In the genomic region with DNA sequence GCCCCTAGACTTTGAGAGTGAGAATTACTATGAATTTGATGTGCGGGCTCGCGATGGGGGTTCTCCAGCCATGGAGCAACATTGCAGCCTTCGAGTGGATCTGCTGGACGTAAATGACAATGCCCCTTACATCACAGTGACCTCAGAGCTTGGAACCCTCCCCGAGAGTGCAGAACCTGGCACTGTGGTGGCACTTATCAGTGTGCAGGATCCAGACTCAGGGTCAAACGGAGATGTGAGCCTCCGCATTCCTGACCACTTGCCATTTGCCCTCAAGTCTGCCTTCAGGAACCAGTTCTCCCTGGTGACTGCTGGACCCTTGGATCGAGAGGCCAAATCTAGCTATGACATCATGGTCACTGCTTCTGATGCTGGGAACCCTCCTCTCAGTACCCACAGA, we compare ENCODE assay signal across 18 cellular contexts. TPM values are rescaled to one million over a fixed set of nuclear protein-coding genes. Genes with fewer than 3 reads are reported as not detected.
DNase-seq lines count a peak whose midpoint lies in the region; TF ChIP-seq lines count a peak whose summit lies in the region.
"Had no signal": no experiment of that assay in that cellular context is flagged by ENCODE, and none has a peak within 500 bp of the region (broad histone marks: within the 10 kb centered on the region; RNA-seq: fewer than 3 reads in every experiment).

No MANE protein-coding gene starts in this region.

- no peak overlapping the region for H3K18ac ChIP-seq in H9 (ENCODE audit: insufficient read length, low read depth, low read length)

- peaks cover 39 to 43% of the 10 kb centered on the region in 2 experiments for H3K4me1 Mint-ChIP-seq in H9
- H3K4me1 Mint-ChIP-seq in brain = peaks cover 68% of the 10 kb centered on the region
- H3K4me1 Mint-ChIP-seq in osteocyte (ENCODE audit: unreplicated experiment) = peaks cover 27% of the 10 kb centered on the region

- no peak overlapping the region for H3K9ac ChIP-seq in H9 (ENCODE audit: extremely low read depth, insufficient read length, low read length)

- no peaks in the 10 kb centered on the region for H3K79me1 ChIP-seq in H9 (ENCODE audit: insufficient read depth, low read depth, low read length, poor library complexity, severe bottlenecking)

- H2AK5ac ChIP-seq in H9 (ENCODE audit: insufficient read length, low read length) = no peak overlapping the region

- H3K4me3 Mint-ChIP-seq in H9 (peak overlapping the region; percentile 76 to 88; a peak in 4 of 5 replicates), brain (peak overlapping the region in 4 of 5 experiments; percentile 36 to 85 (median 60)), osteocyte (ENCODE audit: unreplicated experiment) (no peak overlapping the region)

- H3K23ac ChIP-seq in H9 (ENCODE audit: insufficient read length, low read depth, low read length) = no peak overlapping the region

- H3T11ph ChIP-seq in H9 (ENCODE audit: low read length) = no peak overlapping the region

- no CpG with 5 or more reads among the region's 9 CpGs for WGBS in H9 (ENCODE audit: extremely low coverage, insufficient read length, low lambda C conversion rate)

- H3K27me3 ChIP-seq in H9 (ENCODE audit: insufficient read depth, low read length) = peaks cover 8% of the 10 kb centered on the region; the same call in 1 of the 2 replicates
- H3K27me3 ChIP-seq: BE2C had no signal

- no peak overlapping the region for H4K8ac ChIP-seq in H9 (replicated peaks; ENCODE audit: insufficient read length, low read depth, low read length)

- no peak overlapping the region for H2BK20ac ChIP-seq in H9 (ENCODE audit: low read depth, low read length, poor library complexity, severe bottlenecking)

- no peak for DNase-seq in H9
- peak; percentile 2 for DNase-seq in medulla oblongata (ENCODE audit: extremely low spot score)
- peak; percentile 56 for DNase-seq in osteocyte (ENCODE audit: extremely low spot score, unreplicated experiment)
- no peak for DNase-seq in activated CD4-positive, alpha-beta T cell treated with anti-CD3 and anti-CD28 coated beads for 48 hours
- DNase-seq in islet precursor cell = no peak
- DNase-seq in NCI-H187 treated with DMSO at 0.1 percent for 48 hours (lab: John Stamatoyannopoulos, UW) = no peak
- DNase-seq: BE2C; CD8-positive, alpha-beta memory T cell; HCEC 1CT; KBM-7; NCI-H1105; NCI-H1930; NCI-H2171; NCI-H446 treated with DMSO at 0.1 percent for 48 hours; NCI-H748 treated with DMSO at 0.1 percent for 48 hours; PC-9 had no signal

- no peak overlapping the region for H4K91ac ChIP-seq in H9 (ENCODE audit: insufficient read length, low read depth, low read length)

- H2BK120ac ChIP-seq in H9 (ENCODE audit: low read depth, low read length, poor library complexity, severe bottlenecking) = no peak overlapping the region

- H3K4me1 ChIP-seq in H9 (ENCODE audit: insufficient read depth, low read length) = peaks cover 5% of the 10 kb centered on the region; the same call in 1 of the 2 replicates
- H3K4me1 ChIP-seq: BE2C had no signal

- H3K56ac ChIP-seq in H9 (ENCODE audit: insufficient read length, low read depth, low read length) = no peak overlapping the region

- H3K4me2 ChIP-seq in H9 (ENCODE audit: insufficient read depth, insufficient read length, low read length) = no peak overlapping the region
- H3K4me2 ChIP-seq: PC-9 had no signal

- H3K9me3 ChIP-seq in H9 (ENCODE audit: control insufficient read depth, low read depth, low read length) = no peaks in the 10 kb centered on the region
- H3K9me3 ChIP-seq: BE2C had no signal

- H2BK5ac ChIP-seq in H9 (ENCODE audit: insufficient read length, low read length) = no peak overlapping the region

- H3K27ac Mint-ChIP-seq in H9 = no peak overlapping the region
- peak overlapping the region in 1 of 5 experiments; percentile 97 for H3K27ac Mint-ChIP-seq in brain
- H3K27ac Mint-ChIP-seq in osteocyte (ENCODE audit: unreplicated experiment) = no peak overlapping the region
- H3K27ac Mint-ChIP-seq: CD8-positive, alpha-beta memory T cell had no signal

- H3K79me2 ChIP-seq in H9 (ENCODE audit: insufficient read depth, low read length) = no peaks in the 10 kb centered on the region; the same call in 1 of the 2 replicates

- no peak for TF ChIP-seq CTCF in H9 (conservative IDR thresholded peaks at IDR 0.05)
- no peak for TF ChIP-seq CTCF in brain (conservative IDR thresholded peaks at IDR 0.05)
- no peak for TF ChIP-seq CTCF in osteocyte (IDR thresholded peaks at IDR 0.05)

- no peaks in the 10 kb centered on the region for H3K9me3 Mint-ChIP-seq in H9
- H3K9me3 Mint-ChIP-seq in brain = peaks cover 62 to 97% (median 91%) of the 10 kb centered on the region in 5 experiments
- no peaks in the 10 kb centered on the region for H3K9me3 Mint-ChIP-seq in osteocyte (ENCODE audit: unreplicated experiment)

- no peak overlapping the region for H3K4ac ChIP-seq in H9 (ENCODE audit: low read depth, low read length)

- no peak overlapping the region for H3K27ac ChIP-seq in H9 (ENCODE audit: insufficient read length, low read depth, low read length)
- H3K27ac ChIP-seq: PC-9 had no signal

- H3K23me2 ChIP-seq in H9 (ENCODE audit: insufficient read length, low read depth, low read length, poor library complexity, severe bottlenecking) = peaks cover 8% of the 10 kb centered on the region

- H3K27me3 Mint-ChIP-seq in H9 (ENCODE audit: low read depth) (peaks cover 23% of the 10 kb centered on the region), brain (peaks cover 5% of the 10 kb centered on the region), osteocyte (ENCODE audit: unreplicated experiment) (no peaks in the 10 kb centered on the region)

- H4K5ac ChIP-seq in H9 (ENCODE audit: insufficient read length, low read depth, low read length) = no peak overlapping the region

- no peak overlapping the region for H3K14ac ChIP-seq in H9 (ENCODE audit: insufficient read depth, low read length)

- H3K36me3 Mint-ChIP-seq in H9 (ENCODE audit: insufficient read depth in 1 of 3, low read depth in 3 of 3) = peaks cover 13 to 19% (median 16%) of the 10 kb centered on the region in 3 experiments; a peak in 6 of 7 replicates
- H3K36me3 Mint-ChIP-seq in brain = peaks cover 99% of the 10 kb centered on the region
- H3K36me3 Mint-ChIP-seq in osteocyte (ENCODE audit: unreplicated experiment) = peaks cover 23% of the 10 kb centered on the region
- H3K36me3 Mint-ChIP-seq: CD8-positive, alpha-beta memory T cell had no signal

- no peak overlapping the region for H2BK12ac ChIP-seq in H9 (ENCODE audit: insufficient read length, low read depth, low read length)

- no peak overlapping the region for H2AFZ ChIP-seq in H9 (ENCODE audit: low read length)
- H2AFZ ChIP-seq: PC-9 had no signal

- no peak overlapping the region for H2BK15ac ChIP-seq in H9 (ENCODE audit: low read depth, low read length)

- no peaks in the 10 kb centered on the region for H4K20me1 ChIP-seq in H9 (ENCODE audit: control insufficient read depth, insufficient read depth, insufficient read length)

RNA-seq across cellular contexts. Expression of a gene that starts 1.3 kb away (rescaled TPM):
- total RNA-seq in H9 (2021) (4.0 and 4.3 TPM in 2 replicates), osteocyte (2.8 and 3.7 TPM in 2 replicates)
- polyA plus RNA-seq in brain (ENCODE audit: insufficient read depth, low read depth, low replicate concordance) = 31.8 TPM
- total RNA-seq: CD8-positive, alpha-beta memory T cell; PC-9; SK-MEL-5 had no signal
- polyA plus RNA-seq: CD8-positive, alpha-beta memory T cell had no signal

RNA-seq across cellular contexts. Expression of a gene that starts 2.8 kb away (rescaled TPM):
- 0.57 and 0.66 TPM in 2 replicates for total RNA-seq in H9 (2021)
- 4.3 TPM for polyA plus RNA-seq in brain (ENCODE audit: insufficient read depth, low read depth, low replicate concordance)
- 1.4 and 1.9 TPM in 2 replicates for total RNA-seq in osteocyte
- total RNA-seq: CD8-positive, alpha-beta memory T cell; PC-9 had no signal
- polyA plus RNA-seq: CD8-positive, alpha-beta memory T cell had no signal

RNA-seq across cellular contexts. Expression of a gene that starts 10.3 kb away (rescaled TPM):
- total RNA-seq in H9 (2021) = 19.8 and 22.6 TPM in 2 replicates
- polyA plus RNA-seq in brain (ENCODE audit: insufficient read depth, low read depth, low replicate concordance) = 246 TPM
- total RNA-seq in osteocyte = 92.4 and 99.9 TPM in 2 replicates
- polyA plus RNA-seq: CD8-positive, alpha-beta memory T cell had no signal

RNA-seq across cellular contexts. Expression of a gene that starts 55.8 kb away (rescaled TPM):
- total RNA-seq in H9 (2021) (1.3 and 1.4 TPM in 2 replicates), osteocyte (2.0 and 2.1 TPM in 2 replicates)
- polyA plus RNA-seq in brain (ENCODE audit: insufficient read depth, low read depth, low replicate concordance) = 3.1 TPM
- total RNA-seq: PC-9 had no signal
- polyA plus RNA-seq: CD8-positive, alpha-beta memory T cell had no signal

Comparison
In these comparisons a context has a peak if more than half of its experiments do, and no peak if none do; other contexts are left out.
1. DNase-seq: peak in medulla oblongata (single experiment) and osteocyte (single experiment); none in H9 (single experiment), activated CD4-positive, alpha-beta T cell treated with anti-CD3 and anti-CD28 coated beads for 48 hours (single experiment), islet precursor cell (single experiment) and NCI-H187 treated with DMSO at 0.1 percent for 48 hours (single experiment).